18 cellular contexts compared by ENCODE assay signal in genomic region chr3:178058629-178059028, GRCh38.
DNase-seq lines count a peak whose midpoint lies in the region; ATAC-seq and TF ChIP-seq lines count a peak whose summit lies in the region.
"Had no signal": no experiment of that assay in that cellular context is flagged by ENCODE, and none has a peak within 500 bp of the region (broad histone marks: within the 10 kb centered on the region; RNA-seq: fewer than 3 reads in every experiment).

No MANE protein-coding gene starts in this region.

- no peaks in the 10 kb centered on the region for H3K36me3 Mint-ChIP-seq in Calu3 (ENCODE audit: insufficient read depth, unreplicated experiment)

- H3K4me1 ChIP-seq in left ventricle myocardium inferior (peaks cover 31% of the 10 kb centered on the region), mesenchymal stem cell (ENCODE audit: control insufficient read depth, insufficient read depth, low read depth, low read length) (peaks cover 2% of the 10 kb centered on the region), tibial artery (peaks cover 0 to 66% (median 10%) of the 10 kb centered on the region in 4 donors)

- CTCF ChIA-PET in Calu3 (lab: Charles Lee): interaction anchor here (1.5 kb wide), 1 partner anchor 9 kb away, joined by 4 read pairs; no protein-coding TSS in a partner anchor

- H3K4me3 ChIP-seq in left ventricle myocardium inferior (no peak overlapping the region), mesenchymal stem cell (ENCODE audit: insufficient read depth in 1 of 2, low read depth in 1 of 2, low read length in 2 of 2) (no peak overlapping the region), tibial artery (no peak overlapping the region)
- H3K4me3 ChIP-seq: GM23248, Peyer's patch had no signal

- H2AK5ac ChIP-seq in mesenchymal stem cell (ENCODE audit: low read length, severe bottlenecking): peak overlapping the region; percentile 31

- H3K4me3 Mint-ChIP-seq in Calu3 (ENCODE audit: low read depth, unreplicated experiment): no peak overlapping the region
- H3K4me3 Mint-ChIP-seq: CD4-positive, alpha-beta T cell had no signal

- peak overlapping the region; percentile 19 for H3K27ac ChIP-seq in left ventricle myocardium inferior (replicated peaks)
- H3K27ac ChIP-seq in angular gyrus (ENCODE audit: low read depth, low read length): peak overlapping the region; percentile 37
- H3K27ac ChIP-seq in mesenchymal stem cell (ENCODE audit: low read length, poor library complexity, severe bottlenecking): no peak overlapping the region
- H3K27ac ChIP-seq in tibial artery: peak overlapping the region; percentile 14 to 53
- H3K27ac ChIP-seq: GM23248 had no signal

- ATAC-seq in Right ventricle myocardium inferior: no peak

- intact Hi-C loops in left ventricle myocardium inferior (cut with micrococcal nuclease) (no loop called here), Right ventricle myocardium inferior (cut with DNase I) (no loop called here), tibial artery (cut with DNase I; ENCODE audit: low total_unique reads) (no loop called here), Calu3 (cut with micrococcal nuclease; ENCODE audit: unreplicated experiment) (no loop called here)

- DNase-seq in left ventricle myocardium inferior (no peak), Right ventricle myocardium inferior (ENCODE audit: missing footprints) (no peak), mesenchymal stem cell (no peak), tibial artery (no peak), NCI-H345 treated with DMSO at 0.1 percent for 48 hours (lab: John Stamatoyannopoulos, UW; ENCODE audit: unreplicated experiment) (no peak), Calu3 (no peak)
- no peak for DNase-seq in activated CD4-positive, alpha-beta T cell treated with anti-CD3 and anti-CD28 coated beads, Interleukin-2, amount 50 U/mL, for 1 hour
- DNase-seq: AML-193; CD4-positive, alpha-beta T cell; DMS79 treated with DMSO at 0.1 percent for 48 hours; KG1; NCI-H1092 treated with DMSO at 0.1 percent for 48 hours; NCI-H1694; NCI-H510A; Peyer's patch; SHP77 had no signal

- no peak overlapping the region for H2AFZ ChIP-seq in mesenchymal stem cell (ENCODE audit: low read depth, low read length)

- H4K8ac ChIP-seq in mesenchymal stem cell (ENCODE audit: low read length): no peak overlapping the region

- no peak overlapping the region for H3K4me2 ChIP-seq in mesenchymal stem cell (ENCODE audit: low read length, poor library complexity, severe bottlenecking)

- H3K9me3 ChIP-seq in left ventricle myocardium inferior (replicated peaks) (no peaks in the 10 kb centered on the region), mesenchymal stem cell (ENCODE audit: control insufficient read depth, low read length) (no peaks in the 10 kb centered on the region), tibial artery (no peaks in the 10 kb centered on the region)
- H3K9me3 ChIP-seq: Peyer's patch had no signal

- H2BK12ac ChIP-seq in mesenchymal stem cell (ENCODE audit: low read length in 2 of 2): peak overlapping the region in 1 of 2 experiments; percentile 42

- no peak overlapping the region for H2BK15ac ChIP-seq in mesenchymal stem cell (ENCODE audit: low read depth, poor library complexity, severe bottlenecking)

- H3K4me1 Mint-ChIP-seq in Calu3 (ENCODE audit: low read depth, unreplicated experiment): no peaks in the 10 kb centered on the region

- no peak overlapping the region for H3K9ac ChIP-seq in mesenchymal stem cell (ENCODE audit: low read length)
- H3K9ac ChIP-seq: GM23248 had no signal

- no peak for TF ChIP-seq CTCF in left ventricle myocardium inferior (IDR thresholded peaks at IDR 0.05; ENCODE audit: borderline replicate concordance)
- no peak for TF ChIP-seq CTCF in tibial artery (IDR thresholded peaks at IDR 0.05)
- no peak for TF ChIP-seq CTCF in Calu3 (IDR thresholded peaks at IDR 0.05; ENCODE audit: unreplicated experiment)

- no peaks in the 10 kb centered on the region for H3K79me1 ChIP-seq in mesenchymal stem cell (replicated peaks; ENCODE audit: low read length, poor library complexity, severe bottlenecking)

- no peaks in the 10 kb centered on the region for H3K9me3 Mint-ChIP-seq in Calu3 (ENCODE audit: low read depth, unreplicated experiment)
- H3K9me3 Mint-ChIP-seq: CD4-positive, alpha-beta T cell had no signal

- H3K27me3 ChIP-seq in left ventricle myocardium inferior (ENCODE audit: low read depth) (no peaks in the 10 kb centered on the region), mesenchymal stem cell (ENCODE audit: control insufficient read depth in 1 of 2, insufficient read depth in 1 of 2, low read length in 2 of 2) (no peaks in the 10 kb centered on the region), tibial artery (no peaks in the 10 kb centered on the region)
- H3K27me3 ChIP-seq: Peyer's patch had no signal

- no peak overlapping the region for H3K27ac Mint-ChIP-seq in Calu3 (ENCODE audit: unreplicated experiment)
- H3K27ac Mint-ChIP-seq: CD4-positive, alpha-beta T cell had no signal

- no peak overlapping the region for H2BK120ac ChIP-seq in mesenchymal stem cell (ENCODE audit: low read depth, low read length)

- H3K14ac ChIP-seq in mesenchymal stem cell (ENCODE audit: low read length in 2 of 2): no peak overlapping the region

- H3K18ac ChIP-seq in mesenchymal stem cell (ENCODE audit: low read depth in 1 of 2, low read length in 2 of 2): peak overlapping the region in 1 of 2 experiments; percentile 56

- no peaks in the 10 kb centered on the region for H3K36me3 ChIP-seq in left ventricle myocardium inferior
- H3K36me3 ChIP-seq in mesenchymal stem cell (ENCODE audit: control insufficient read depth in 1 of 2, insufficient read depth in 2 of 2, low read depth in 1 of 2, low read length in 2 of 2): no peaks in the 10 kb centered on the region
- H3K36me3 ChIP-seq in tibial artery: no peaks in the 10 kb centered on the region
- H3K36me3 ChIP-seq: Peyer's patch had no signal

- H4K91ac ChIP-seq in mesenchymal stem cell (ENCODE audit: low read length): no peak overlapping the region

- no peak overlapping the region for H3K23ac ChIP-seq in mesenchymal stem cell (ENCODE audit: low read length in 2 of 2)

- H3K27me3 Mint-ChIP-seq in Calu3 (ENCODE audit: unreplicated experiment): no peaks in the 10 kb centered on the region
- H3K27me3 Mint-ChIP-seq: CD4-positive, alpha-beta T cell had no signal

- no peak overlapping the region for H2BK5ac ChIP-seq in mesenchymal stem cell (ENCODE audit: low read depth, low read length, poor library complexity, severe bottlenecking)

- BruUV-seq in Calu3 (replicated peaks; lab: Mats Ljungman, UMichigan): no TSS peak

- H3K4ac ChIP-seq in mesenchymal stem cell (ENCODE audit: low read depth in 1 of 2, low read length in 2 of 2): peak overlapping the region in 1 of 2 experiments; percentile 75

- WGBS in mesenchymal stem cell: 74% methylated on average over 4 of the region's 6 CpGs
